ENCODE assay signal across 6 cellular contexts in genomic region chr19:461664-462551, GRCh38. TPM values are rescaled to one million over a fixed set of nuclear protein-coding genes. Genes with fewer than 3 reads are reported as not detected.
DNase-seq lines count a peak whose midpoint lies in the region; ATAC-seq and TF ChIP-seq lines count a peak whose summit lies in the region.

No MANE protein-coding gene starts in this region.

- ATAC-seq in Right ventricle myocardium inferior (peak; percentile 17), HG03521 (IDR thresholded peaks at IDR 0.05; ENCODE audit: unreplicated experiment) (no peak)
- no peak for ATAC-seq in stimulated activated naive CD8-positive, alpha-beta T cell treated with anti-CD3 and anti-CD28 coated beads, Interleukin-15, Interleukin-2, amounts not matched to agents 100 U/mL and 50 U/mL, for 24 hours

- DNase-seq in Right ventricle myocardium inferior (ENCODE audit: missing footprints), result no peak
- no peak for DNase-seq in cardiac septum (ENCODE audit: low spot score)
- DNase-seq in glutamatergic neuron, result peak; percentile 90
- DNase-seq in stimulated activated naive CD8-positive, alpha-beta T cell treated with anti-CD3 and anti-CD28 coated beads, Interleukin-15, Interleukin-2, amounts not matched to agents 100 U/mL and 50 U/mL, for 24 hours, result peak; percentile 20
- DNase-seq in activated CD4-positive, CD25-positive, alpha-beta regulatory T cell (lab: John Stamatoyannopoulos, UW), result no peak

- H3K27me3 Mint-ChIP-seq in glutamatergic neuron (ENCODE audit: unreplicated experiment), result peaks cover 12% of the 10 kb centered on the region

- peaks cover 3% of the 10 kb centered on the region for H3K4me1 Mint-ChIP-seq in glutamatergic neuron (ENCODE audit: low read depth, unreplicated experiment)

- peaks cover 16% of the 10 kb centered on the region for H3K9me3 Mint-ChIP-seq in glutamatergic neuron (ENCODE audit: unreplicated experiment)

- peak overlapping the region; percentile 91 for H3K27ac Mint-ChIP-seq in glutamatergic neuron (ENCODE audit: unreplicated experiment)

- peaks cover 5% of the 10 kb centered on the region for H3K36me3 Mint-ChIP-seq in glutamatergic neuron (ENCODE audit: unreplicated experiment)

- H3K4me3 Mint-ChIP-seq in glutamatergic neuron (ENCODE audit: unreplicated experiment), result peak overlapping the region; percentile 77

- TF ChIP-seq CTCF in glutamatergic neuron (IDR thresholded peaks at IDR 0.05; ENCODE audit: partially characterized antibody, unreplicated experiment), result no peak

- intact Hi-C loops in Right ventricle myocardium inferior (cut with DNase I) (no loop called here), cardiac septum (cut with DNase I) (no loop called here)

RNA-seq across cellular contexts. Expression of gene SHC2, which starts 1.1 kb away (rescaled TPM):
- total RNA-seq in Right ventricle myocardium inferior (10.7 TPM), cardiac septum (16.8 TPM), glutamatergic neuron (ENCODE audit: unreplicated experiment) (343 TPM)

RNA-seq across cellular contexts. Expression of gene MADCAM1, which starts 34.4 kb away (rescaled TPM):
- total RNA-seq in Right ventricle myocardium inferior, result 0.19 TPM
- total RNA-seq in cardiac septum, result 0.40 TPM
- 1.7 TPM for total RNA-seq in glutamatergic neuron (ENCODE audit: unreplicated experiment)

RNA-seq across cellular contexts. Expression of gene TPGS1, which starts 45.4 kb away (rescaled TPM):
- total RNA-seq in Right ventricle myocardium inferior (10.3 TPM), cardiac septum (11.2 TPM), glutamatergic neuron (ENCODE audit: unreplicated experiment) (20.0 TPM)

RNA-seq across cellular contexts. Expression of gene C2CD4C, which starts 53.0 kb away (rescaled TPM):
- total RNA-seq in Right ventricle myocardium inferior (1.0 TPM), cardiac septum (2.7 TPM), glutamatergic neuron (ENCODE audit: unreplicated experiment) (9.6 TPM)

Comparison
In these comparisons a context has a peak if more than half of its experiments do, and no peak if none do; other contexts are left out.
1. DNase-seq: peak in glutamatergic neuron (single experiment) and stimulated activated naive CD8-positive, alpha-beta T cell treated with anti-CD3 and anti-CD28 coated beads, Interleukin-15, Interleukin-2, amounts not matched to agents 100 U/mL and 50 U/mL, for 24 hours (single experiment); none in Right ventricle myocardium inferior (single experiment), cardiac septum (single experiment) and activated CD4-positive, CD25-positive, alpha-beta regulatory T cell (0 of 4).
2. RNA of gene SHC2, which starts 1.1 kb away (total RNA-seq): 343 TPM in glutamatergic neuron (single experiment); 16.8 TPM in cardiac septum (single experiment) and 10.7 TPM in Right ventricle myocardium inferior (single experiment); every median in the first group is over 10 times any median in the second.